Comparison of ENCODE assay signal across 17 cellular contexts in the genomic region with DNA sequence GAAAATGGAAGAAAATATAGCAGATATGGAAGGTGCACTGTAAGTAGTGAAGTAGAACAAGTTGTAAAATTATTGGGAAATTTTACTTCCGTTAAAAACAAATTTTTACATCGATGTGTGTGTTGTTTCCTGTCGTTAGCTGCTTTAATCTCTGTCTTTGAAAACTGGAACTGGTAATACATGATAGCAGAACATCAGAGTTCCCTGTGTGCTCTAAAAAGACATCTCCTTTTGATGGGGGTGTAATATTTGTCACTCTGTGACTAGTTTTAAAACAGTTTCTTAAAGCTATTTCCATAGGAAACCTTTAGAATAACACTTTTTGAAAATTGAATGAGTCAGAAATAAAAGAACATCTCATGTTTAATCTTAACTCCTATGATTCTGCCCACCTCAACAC. TPM values are rescaled to one million over a fixed set of nuclear protein-coding genes. Genes with fewer than 3 reads are reported as not detected.
A peak's percentile ranks its signal among the peaks of the same experiment; 100 is the strongest.
DNase-seq lines count a peak whose midpoint lies in the region; ATAC-seq and TF ChIP-seq lines count a peak whose summit lies in the region.
"Had no signal": no experiment of that assay in that cellular context is flagged by ENCODE, and none has a peak within 500 bp of the region (broad histone marks: within the 10 kb centered on the region; RNA-seq: fewer than 3 reads in every experiment).

No MANE protein-coding gene starts in this region.

- H3K4me3 Mint-ChIP-seq in activated CD4-positive, alpha-beta memory T cell treated with anti-CD3 and anti-CD28 coated beads for 36 hours: no peak overlapping the region
- H3K4me3 Mint-ChIP-seq in activated CD4-positive, alpha-beta memory T cell treated with anti-CD3 and anti-CD28 coated beads, Interleukin-2, amount 10 ng/mL, durations not matched to agents 7 days and 5 days: no peak overlapping the region
- no peak overlapping the region for H3K4me3 Mint-ChIP-seq in central memory CD8-positive, alpha-beta T cell
- H3K4me3 Mint-ChIP-seq: CD14-positive monocyte had no signal

- H3K4me1 ChIP-seq in A673 (ENCODE audit: insufficient read depth, low read length, poor library complexity, severe bottlenecking): peaks cover 51% of the 10 kb centered on the region

- peaks cover 42% of the 10 kb centered on the region for H3K4me1 Mint-ChIP-seq in activated CD4-positive, alpha-beta memory T cell treated with anti-CD3 and anti-CD28 coated beads for 36 hours (ENCODE audit: low read depth)
- peaks cover 23% of the 10 kb centered on the region for H3K4me1 Mint-ChIP-seq in activated CD4-positive, alpha-beta memory T cell treated with anti-CD3 and anti-CD28 coated beads, Interleukin-2, amount 10 ng/mL, durations not matched to agents 7 days and 5 days
- peaks cover 16% of the 10 kb centered on the region for H3K4me1 Mint-ChIP-seq in central memory CD8-positive, alpha-beta T cell

- H3K36me3 Mint-ChIP-seq in activated CD4-positive, alpha-beta memory T cell treated with anti-CD3 and anti-CD28 coated beads for 36 hours: peaks cover 41% of the 10 kb centered on the region
- peaks cover 59% of the 10 kb centered on the region for H3K36me3 Mint-ChIP-seq in activated CD4-positive, alpha-beta memory T cell treated with anti-CD3 and anti-CD28 coated beads, Interleukin-2, amount 10 ng/mL, durations not matched to agents 7 days and 5 days (ENCODE audit: low read depth)
- peaks cover 46% of the 10 kb centered on the region for H3K36me3 Mint-ChIP-seq in central memory CD8-positive, alpha-beta T cell (ENCODE audit: insufficient read depth)

- ATAC-seq in central memory CD8-positive, alpha-beta T cell (replicated peaks; ENCODE audit: extremely low read depth, poor library complexity, severe bottlenecking): no peak

- intact Hi-C loops in activated CD4-positive, alpha-beta memory T cell treated with anti-CD3 and anti-CD28 coated beads for 36 hours (cut with micrococcal nuclease): loop anchor here (5.0 kb wide), 1 partner anchor 45 kb away; the partner anchor contains the start of gene COX7A2L
- intact Hi-C loops in A673 (cut with micrococcal nuclease; ENCODE audit: unreplicated experiment) (no loop called here), posterior cingulate gyrus (cut with DNase I) (no loop called here)

- H3K27ac Mint-ChIP-seq in activated CD4-positive, alpha-beta memory T cell treated with anti-CD3 and anti-CD28 coated beads for 36 hours: peak overlapping the region; percentile 75
- no peak overlapping the region for H3K27ac Mint-ChIP-seq in activated CD4-positive, alpha-beta memory T cell treated with anti-CD3 and anti-CD28 coated beads, Interleukin-2, amount 10 ng/mL, durations not matched to agents 7 days and 5 days
- peak overlapping the region; percentile 51 for H3K27ac Mint-ChIP-seq in central memory CD8-positive, alpha-beta T cell (ENCODE audit: low read depth)

- H3K9me3 ChIP-seq in A673 (ENCODE audit: low read depth, low read length, poor library complexity, severe bottlenecking): no peaks in the 10 kb centered on the region

- TF ChIP-seq CTCF in A673 (conservative IDR thresholded peaks at IDR 0.05; ENCODE audit: low read depth, low read length) (no peak), HL-60 (IDR thresholded peaks at IDR 0.05; ENCODE audit: insufficient read depth, low read length) (no peak), GM10266 (IDR thresholded peaks at IDR 0.05; ENCODE audit: control insufficient read depth, insufficient read depth, low read depth, missing control alignments) (no peak)

- CTCF ChIA-PET in activated CD4-positive, alpha-beta memory T cell treated with anti-CD3 and anti-CD28 coated beads for 36 hours (lab: Charles Lee): interaction anchor here (1.5 to 3.2 kb wide), 2 partner anchors 11 to 221 kb away, joined by 3 to 15 read pairs; no protein-coding TSS in a partner anchor
- CTCF ChIA-PET in activated CD4-positive, alpha-beta memory T cell treated with anti-CD3 and anti-CD28 coated beads, Interleukin-2, amount 10 ng/mL, durations not matched to agents 7 days and 5 days (lab: Charles Lee): interaction anchor here (2.2 kb wide), 1 partner anchor 222 kb away, joined by 7 read pairs; no protein-coding TSS in a partner anchor
- CTCF ChIA-PET in A673 (lab: Charles Lee): no interaction called here

- no peak for DNase-seq in activated CD4-positive, alpha-beta memory T cell treated with anti-CD3 and anti-CD28 coated beads for 36 hours
- no peak for DNase-seq in activated CD4-positive, alpha-beta memory T cell treated with anti-CD3 and anti-CD28 coated beads, Interleukin-2, amount 10 ng/mL, durations not matched to agents 7 days and 5 days
- DNase-seq in A673 (ENCODE audit: low spot score): no peak
- DNase-seq in HL-60 (ENCODE audit: low read depth in 1 of 2, low spot score in 1 of 2): no peak
- DNase-seq in central memory CD8-positive, alpha-beta T cell (ENCODE audit: low spot score in 2 of 2): no peak
- DNase-seq in posterior cingulate gyrus: no peak
- DNase-seq in GM10266 (ENCODE audit: extremely low spot score): no peak
- DNase-seq in SHP77 (lab: John Stamatoyannopoulos, UW): no peak
- DNase-seq: GM23248, KG1, NCI-H1092, NCI-H1694, NCI-H2107, NCI-H226, NCI-H526 had no signal

- H3K27ac ChIP-seq in A673 (ENCODE audit: low read depth, low read length, poor library complexity, severe bottlenecking) (peak overlapping the region; percentile 28), HL-60 (replicated peaks) (peak overlapping the region; percentile 8; the same call in 1 of the 2 replicates)
- H3K27ac ChIP-seq: GM23248, RWPE1 had no signal

- H3K9me3 Mint-ChIP-seq in activated CD4-positive, alpha-beta memory T cell treated with anti-CD3 and anti-CD28 coated beads for 36 hours: no peaks in the 10 kb centered on the region
- no peaks in the 10 kb centered on the region for H3K9me3 Mint-ChIP-seq in activated CD4-positive, alpha-beta memory T cell treated with anti-CD3 and anti-CD28 coated beads, Interleukin-2, amount 10 ng/mL, durations not matched to agents 7 days and 5 days
- no peaks in the 10 kb centered on the region for H3K9me3 Mint-ChIP-seq in central memory CD8-positive, alpha-beta T cell
- H3K9me3 Mint-ChIP-seq: CD14-positive monocyte had no signal

- H3K27me3 Mint-ChIP-seq in activated CD4-positive, alpha-beta memory T cell treated with anti-CD3 and anti-CD28 coated beads for 36 hours: no peaks in the 10 kb centered on the region
- no peaks in the 10 kb centered on the region for H3K27me3 Mint-ChIP-seq in activated CD4-positive, alpha-beta memory T cell treated with anti-CD3 and anti-CD28 coated beads, Interleukin-2, amount 10 ng/mL, durations not matched to agents 7 days and 5 days
- no peaks in the 10 kb centered on the region for H3K27me3 Mint-ChIP-seq in central memory CD8-positive, alpha-beta T cell

- no TSS peak for BruUV-seq in A673 (replicated peaks; lab: Mats Ljungman, UMichigan)

- H3K4me3 ChIP-seq in A673 (ENCODE audit: low read depth, low read length, poor library complexity, severe bottlenecking) (no peak overlapping the region), HL-60 (replicated peaks; ENCODE audit: insufficient read depth, low read length) (no peak overlapping the region)
- H3K4me3 ChIP-seq: GM23248 had no signal

- POLR2A ChIA-PET in activated CD4-positive, alpha-beta memory T cell treated with anti-CD3 and anti-CD28 coated beads for 36 hours (lab: Charles Lee): no interaction called here
- POLR2A ChIA-PET in activated CD4-positive, alpha-beta memory T cell treated with anti-CD3 and anti-CD28 coated beads, Interleukin-2, amount 10 ng/mL, durations not matched to agents 7 days and 5 days (lab: Charles Lee): no interaction called here
- POLR2A ChIA-PET in A673 (lab: Charles Lee; ENCODE audit: low non-redundant PET): no interaction called here

- H3K36me3 ChIP-seq in A673 (ENCODE audit: insufficient read depth, low read length, poor library complexity, severe bottlenecking): peaks cover 15% of the 10 kb centered on the region

- H3K27me3 ChIP-seq in A673 (replicated peaks; ENCODE audit: insufficient read depth, low read depth, low read length, poor library complexity): no peaks in the 10 kb centered on the region
- no peaks in the 10 kb centered on the region for H3K27me3 ChIP-seq in HL-60 (ENCODE audit: insufficient read depth, poor library complexity, severe bottlenecking)

RNA-seq across cellular contexts. Expression of gene COX7A2L, which starts 43.5 kb away (rescaled TPM):
- 100 to 1,000 TPM; 102 to 107 TPM for total RNA-seq in activated CD4-positive, alpha-beta memory T cell treated with anti-CD3 and anti-CD28 coated beads for 36 hours
- 100 to 1,000 TPM; 102 TPM for total RNA-seq in activated CD4-positive, alpha-beta memory T cell treated with anti-CD3 and anti-CD28 coated beads, Interleukin-2, amount 10 ng/mL, durations not matched to agents 7 days and 5 days
- total RNA-seq in A673 (2021): 85.2 and 85.4 TPM in 2 replicates
